In the genomic region with DNA sequence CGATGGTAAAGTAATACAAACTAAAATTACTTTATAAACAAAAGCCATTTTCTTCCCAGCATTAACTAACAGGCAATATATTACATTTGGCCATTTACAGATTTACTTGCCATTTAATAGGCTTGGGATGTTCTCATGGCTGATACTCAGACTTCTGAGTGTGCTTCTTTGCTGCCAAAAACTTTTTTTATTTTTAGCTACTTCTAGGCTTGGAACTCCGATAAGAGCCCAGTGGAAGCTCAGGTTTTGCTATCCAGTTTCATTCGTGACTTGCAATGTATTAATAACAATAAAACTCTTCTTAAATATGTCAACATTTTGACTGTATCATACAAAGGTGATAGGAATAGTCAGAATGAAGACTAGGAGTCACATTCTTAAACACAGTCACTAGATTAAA, we compare ENCODE assay signal across 24 cellular contexts.
DNase-seq lines count a peak whose midpoint lies in the region; ATAC-seq and TF ChIP-seq lines count a peak whose summit lies in the region.
"Had no signal": no experiment of that assay in that cellular context is flagged by ENCODE, and none has a peak within 500 bp of the region (broad histone marks: within the 10 kb centered on the region; RNA-seq: fewer than 3 reads in every experiment).

No MANE protein-coding gene starts in this region.

- no peak overlapping the region for H3K27ac Mint-ChIP-seq in endothelial cell (ENCODE audit: unreplicated experiment)
- H3K27ac Mint-ChIP-seq: CD14-positive monocyte; CD4-positive, alpha-beta T cell; CD8-positive, alpha-beta memory T cell; HFFc6 had no signal

- H3K36me3 ChIP-seq in heart left ventricle: peaks cover 0 to 17% (median 7%) of the 10 kb centered on the region in 9 donors
- H3K36me3 ChIP-seq: BE2C had no signal

- ATAC-seq in Right ventricle myocardium superior (ENCODE audit: poor library complexity): peak; percentile 92
- peak; percentile 61 to 80 (median 76) for ATAC-seq in heart left ventricle
- ATAC-seq in left ventricle myocardium superior: peak; percentile 88
- ATAC-seq in GM19452 (IDR thresholded peaks at IDR 0.05; ENCODE audit: unreplicated experiment): no peak
- ATAC-seq: A549, GM12878 had no signal

- 43 to 46% (median 45%) methylated on average over 3 of the region's 3 CpGs for WGBS in heart left ventricle, 4 donors

- H3K4me1 ChIP-seq in heart left ventricle: peaks cover 0 to 20% (median 1%) of the 10 kb centered on the region in 12 donors
- H3K4me1 ChIP-seq: A549, BE2C, HAP-1 had no signal

- no peak for TF ChIP-seq CTCF in heart left ventricle (IDR thresholded peaks at IDR 0.05)
- no peak for TF ChIP-seq CTCF in endothelial cell (IDR thresholded peaks at IDR 0.05; ENCODE audit: unreplicated experiment)

- no peak overlapping the region for H3K4me3 ChIP-seq in heart left ventricle
- H3K4me3 ChIP-seq: A549; BLaER1 treated with 17β-estradiol and CSF1 and Interleukin-3, amounts not matched to agents 10 nM and 100 nM; GM12878; HAP-1 had no signal

- no peak for TF ChIP-seq POLR2A in heart left ventricle (IDR thresholded peaks at IDR 0.05)

- no peaks in the 10 kb centered on the region for H3K4me1 Mint-ChIP-seq in endothelial cell (ENCODE audit: unreplicated experiment)
- H3K4me1 Mint-ChIP-seq: CD8-positive, alpha-beta memory T cell had no signal

- H3K4me3 Mint-ChIP-seq in endothelial cell (ENCODE audit: unreplicated experiment): no peak overlapping the region
- H3K4me3 Mint-ChIP-seq: CD14-positive monocyte; CD4-positive, alpha-beta T cell; CD8-positive, alpha-beta memory T cell; HFFc6 had no signal

- no peaks in the 10 kb centered on the region for H3K9me3 ChIP-seq in heart left ventricle
- H3K9me3 ChIP-seq: A549; BE2C; BLaER1 treated with 17β-estradiol and CSF1 and Interleukin-3, amounts not matched to agents 10 nM and 100 nM; HAP-1 had no signal

- H3K36me3 Mint-ChIP-seq in endothelial cell (ENCODE audit: low read depth, unreplicated experiment): no peaks in the 10 kb centered on the region

- no peaks in the 10 kb centered on the region for H3K27me3 Mint-ChIP-seq in endothelial cell (ENCODE audit: unreplicated experiment)
- H3K27me3 Mint-ChIP-seq: CD4-positive, alpha-beta T cell; CD8-positive, alpha-beta memory T cell had no signal

- no peaks in the 10 kb centered on the region for H3K27me3 ChIP-seq in heart left ventricle
- H3K27me3 ChIP-seq: BE2C; BLaER1 treated with 17β-estradiol and CSF1 and Interleukin-3, amounts not matched to agents 10 nM and 100 nM had no signal

- H3K27ac ChIP-seq in heart left ventricle: peak overlapping the region in 2 of 12 donors; percentile 4 to 19
- H3K27ac ChIP-seq: A549; BLaER1 treated with 17β-estradiol and CSF1 and Interleukin-3, amounts not matched to agents 10 nM and 100 nM had no signal

- intact Hi-C loops in Right ventricle myocardium superior (cut with DNase I): no loop called here
- intact Hi-C loops in cardiac septum (cut with DNase I): no loop called here
- intact Hi-C loops in heart left ventricle (cut with DNase I): no loop called here
- intact Hi-C loops in left ventricle myocardium superior (cut with micrococcal nuclease): no loop called here

- no peaks in the 10 kb centered on the region for H3K9me3 Mint-ChIP-seq in endothelial cell (ENCODE audit: unreplicated experiment)
- H3K9me3 Mint-ChIP-seq: CD4-positive, alpha-beta T cell; CD8-positive, alpha-beta memory T cell; HFFc6 had no signal

- no peak for DNase-seq in Right ventricle myocardium superior
- DNase-seq in cardiac septum (ENCODE audit: low spot score): no peak
- DNase-seq in heart left ventricle: no peak
- DNase-seq in left ventricle myocardium superior: no peak
- no peak for DNase-seq in endothelial cell (ENCODE audit: low spot score)
- DNase-seq in OCI-M1 (lab: John Stamatoyannopoulos, UW): no peak
- DNase-seq: 8988T; ACHN; AML-193; BE2C; CD4-positive, alpha-beta T cell; CD8-positive, alpha-beta memory T cell; DMS 273 treated with DMSO at 0.1 percent for 48 hours; DMS79; EL; GDM1; GOT3; HFFc6 had no signal
